8 cellular contexts compared by ENCODE assay signal in the genomic region with DNA sequence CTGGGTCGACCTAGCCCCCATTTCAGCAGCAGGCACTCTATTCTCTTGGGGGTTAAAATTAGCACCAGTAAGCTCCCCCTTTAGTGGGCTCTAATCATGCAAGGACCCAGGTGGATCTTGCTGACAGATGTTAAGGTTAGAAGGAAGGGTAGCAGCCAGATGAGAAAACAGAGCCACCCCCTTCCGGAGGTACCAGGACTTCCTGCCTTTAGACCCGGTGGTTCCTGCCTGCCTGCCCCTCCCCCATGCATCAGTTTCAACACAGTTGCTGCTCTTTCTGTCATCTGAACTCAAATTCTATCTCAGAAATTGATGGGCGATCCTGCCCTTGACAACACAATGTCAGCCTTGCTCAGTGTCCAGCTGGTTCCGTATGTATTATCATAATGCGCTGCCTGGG.
DNase-seq lines count a peak whose midpoint lies in the region; ATAC-seq and TF ChIP-seq lines count a peak whose summit lies in the region.

No MANE protein-coding gene starts in this region.

- no peaks in the 10 kb centered on the region for H3K27me3 ChIP-seq in foreskin keratinocyte

- H3K9me3 Mint-ChIP-seq in activated CD4-positive, alpha-beta memory T cell treated with anti-CD3 and anti-CD28 coated beads for 36 hours, result peaks cover 8% of the 10 kb centered on the region

- ATAC-seq in GM19324 (IDR thresholded peaks at IDR 0.05; ENCODE audit: low FRiP score, unreplicated experiment) (peak; percentile 63), HG03108 (IDR thresholded peaks at IDR 0.05; ENCODE audit: unreplicated experiment) (peak; percentile 69), foreskin keratinocyte (no peak)

- POLR2A ChIA-PET in activated CD4-positive, alpha-beta memory T cell treated with anti-CD3 and anti-CD28 coated beads for 36 hours (lab: Charles Lee), result no interaction called here

- H3K27ac Mint-ChIP-seq in activated CD4-positive, alpha-beta memory T cell treated with anti-CD3 and anti-CD28 coated beads for 36 hours, result peak overlapping the region; percentile 50

- peaks cover 6% of the 10 kb centered on the region for H3K36me3 Mint-ChIP-seq in activated CD4-positive, alpha-beta memory T cell treated with anti-CD3 and anti-CD28 coated beads for 36 hours

- peak; percentile 68 for DNase-seq in activated CD4-positive, alpha-beta memory T cell treated with anti-CD3 and anti-CD28 coated beads for 36 hours
- DNase-seq in mucosa of gallbladder (ENCODE audit: low spot score), result peak; percentile 10
- no peak for DNase-seq in glomerular visceral epithelial cell (ENCODE audit: extremely low spot score)
- no peak for DNase-seq in NCI-H526 (lab: John Stamatoyannopoulos, UW)
- DNase-seq in foreskin keratinocyte, result no peak
- no peak for DNase-seq in NCI-H1417 (lab: John Stamatoyannopoulos, UW)

- H3K4me1 Mint-ChIP-seq in activated CD4-positive, alpha-beta memory T cell treated with anti-CD3 and anti-CD28 coated beads for 36 hours (ENCODE audit: low read depth), result peaks cover 32% of the 10 kb centered on the region

- intact Hi-C loops in activated CD4-positive, alpha-beta memory T cell treated with anti-CD3 and anti-CD28 coated beads for 36 hours (cut with micrococcal nuclease), result no loop called here

- H3K27me3 Mint-ChIP-seq in activated CD4-positive, alpha-beta memory T cell treated with anti-CD3 and anti-CD28 coated beads for 36 hours, result peaks cover 2% of the 10 kb centered on the region

- no peaks in the 10 kb centered on the region for H3K4me1 ChIP-seq in foreskin keratinocyte

- peak overlapping the region; percentile 51 for H3K4me3 Mint-ChIP-seq in activated CD4-positive, alpha-beta memory T cell treated with anti-CD3 and anti-CD28 coated beads for 36 hours

- no peak for TF ChIP-seq CTCF in foreskin keratinocyte (conservative IDR thresholded peaks at IDR 0.05)

- CTCF ChIA-PET in activated CD4-positive, alpha-beta memory T cell treated with anti-CD3 and anti-CD28 coated beads for 36 hours (lab: Charles Lee), result no interaction called here

- H3K27ac ChIP-seq in foreskin keratinocyte, result no peak overlapping the region

Comparison
In these comparisons a context has a peak if more than half of its experiments do, and no peak if none do; other contexts are left out.
1. DNase-seq: peak in activated CD4-positive, alpha-beta memory T cell treated with anti-CD3 and anti-CD28 coated beads for 36 hours (single experiment) and mucosa of gallbladder (single experiment); none in glomerular visceral epithelial cell (single experiment), NCI-H526 (0 of 2), foreskin keratinocyte (0 of 2) and NCI-H1417 (0 of 3).